In genomic region chr19:4007836-4008539, GRCh38 we compare ENCODE assay signal across 2 cellular contexts.
TF ChIP-seq lines count a peak whose summit lies in the region.

No MANE protein-coding gene starts in this region.

TF ChIP-seq in H1, 55 proteins besides CTCF, POLR2A, EP300 and RAD21:
- TF ChIP-seq NANOG (IDR thresholded peaks at IDR 0.05; ENCODE audit: insufficient read depth, low read depth, low read length, poor library complexity, severe bottlenecking), result no peak
- TF ChIP-seq KDM4A (IDR thresholded peaks at IDR 0.05; ENCODE audit: low read depth, low read length, severe bottlenecking), result peak; percentile 21

TF ChIP-seq in HEK293T, 16 proteins besides CTCF, POLR2A, EP300 and RAD21:
- TF ChIP-seq HDGF (IDR thresholded peaks at IDR 0.05; ENCODE audit: borderline replicate concordance) (no peak), ARNT (IDR thresholded peaks at IDR 0.05) (no peak)
